1 cellular context compared by ENCODE assay signal in the genomic region with DNA sequence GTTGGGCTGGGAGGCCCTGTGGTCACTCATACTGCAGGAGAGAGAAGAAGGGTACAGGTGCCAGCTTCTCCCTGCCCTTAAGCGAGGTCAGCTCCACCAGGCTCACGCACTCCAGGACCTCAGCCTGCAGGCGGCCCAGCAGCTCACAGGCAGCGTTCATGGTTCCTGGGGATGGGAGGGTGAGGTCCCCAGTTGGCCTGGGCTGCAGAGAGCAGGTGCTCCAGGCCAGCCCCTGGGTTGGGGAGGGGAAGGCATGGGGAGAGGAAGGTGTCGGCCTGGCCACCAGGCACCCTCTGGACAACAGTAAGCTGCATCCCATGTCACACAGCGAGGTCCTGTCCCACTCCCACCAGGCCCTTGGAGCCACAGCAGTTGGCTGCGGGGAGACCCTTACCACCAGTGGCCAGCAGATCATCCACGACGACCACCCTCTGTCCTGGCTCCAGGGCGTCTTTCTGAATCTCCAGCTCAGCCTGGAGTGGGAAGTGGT.
TF ChIP-seq lines count a peak whose summit lies in the region.

No MANE protein-coding gene starts in this region.

TF ChIP-seq in HCT116, 20 proteins besides CTCF, POLR2A, EP300 and RAD21:
- TF ChIP-seq POLR2AphosphoS5 (IDR thresholded peaks at IDR 0.05; ENCODE audit: low read depth, low read length) = peak; percentile 33
- TF ChIP-seq, protein P1, sequence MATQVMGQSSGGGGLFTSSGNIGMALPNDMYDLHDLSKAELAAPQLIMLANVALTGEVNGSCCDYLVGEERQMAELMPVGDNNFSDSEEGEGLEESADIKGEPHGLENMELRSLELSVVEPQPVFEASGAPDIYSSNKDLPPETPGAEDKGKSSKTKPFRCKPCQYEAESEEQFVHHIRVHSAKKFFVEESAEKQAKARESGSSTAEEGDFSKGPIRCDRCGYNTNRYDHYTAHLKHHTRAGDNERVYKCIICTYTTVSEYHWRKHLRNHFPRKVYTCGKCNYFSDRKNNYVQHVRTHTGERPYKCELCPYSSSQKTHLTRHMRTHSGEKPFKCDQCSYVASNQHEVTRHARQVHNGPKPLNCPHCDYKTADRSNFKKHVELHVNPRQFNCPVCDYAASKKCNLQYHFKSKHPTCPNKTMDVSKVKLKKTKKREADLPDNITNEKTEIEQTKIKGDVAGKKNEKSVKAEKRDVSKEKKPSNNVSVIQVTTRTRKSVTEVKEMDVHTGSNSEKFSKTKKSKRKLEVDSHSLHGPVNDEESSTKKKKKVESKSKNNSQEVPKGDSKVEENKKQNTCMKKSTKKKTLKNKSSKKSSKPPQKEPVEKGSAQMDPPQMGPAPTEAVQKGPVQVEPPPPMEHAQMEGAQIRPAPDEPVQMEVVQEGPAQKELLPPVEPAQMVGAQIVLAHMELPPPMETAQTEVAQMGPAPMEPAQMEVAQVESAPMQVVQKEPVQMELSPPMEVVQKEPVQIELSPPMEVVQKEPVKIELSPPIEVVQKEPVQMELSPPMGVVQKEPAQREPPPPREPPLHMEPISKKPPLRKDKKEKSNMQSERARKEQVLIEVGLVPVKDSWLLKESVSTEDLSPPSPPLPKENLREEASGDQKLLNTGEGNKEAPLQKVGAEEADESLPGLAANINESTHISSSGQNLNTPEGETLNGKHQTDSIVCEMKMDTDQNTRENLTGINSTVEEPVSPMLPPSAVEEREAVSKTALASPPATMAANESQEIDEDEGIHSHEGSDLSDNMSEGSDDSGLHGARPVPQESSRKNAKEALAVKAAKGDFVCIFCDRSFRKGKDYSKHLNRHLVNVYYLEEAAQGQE (IDR thresholded peaks at IDR 0.05; ENCODE audit: low read depth) = no peak
- TF ChIP-seq ELF1 (IDR thresholded peaks at IDR 0.05; ENCODE audit: borderline replicate concordance, low read depth) = no peak
- no peak for TF ChIP-seq ZFX (IDR thresholded peaks at IDR 0.05)
- no peak for TF ChIP-seq ZNF274 (IDR thresholded peaks at IDR 0.05; ENCODE audit: low read depth, low read length)
- no peak for TF ChIP-seq SP1 (IDR thresholded peaks at IDR 0.05; ENCODE audit: low read depth)
